In genomic region chrX:110806145-110806544, GRCh38 we compare ENCODE assay signal across 27 cellular contexts. TPM values are rescaled to one million over a fixed set of nuclear protein-coding genes. Genes with fewer than 3 reads are reported as not detected.
DNase-seq lines count a peak whose midpoint lies in the region; ATAC-seq and TF ChIP-seq lines count a peak whose summit lies in the region.
"Had no signal": no experiment of that assay in that cellular context is flagged by ENCODE, and none has a peak within 500 bp of the region (broad histone marks: within the 10 kb centered on the region; RNA-seq: fewer than 3 reads in every experiment).

No MANE protein-coding gene starts in this region.

- no peaks in the 10 kb centered on the region for H3K27me3 ChIP-seq in gastroesophageal sphincter
- H3K27me3 ChIP-seq: upper lobe of left lung had no signal

- no peaks in the 10 kb centered on the region for H3K9me3 Mint-ChIP-seq in HFFc6
- H3K9me3 Mint-ChIP-seq: activated CD4-positive, alpha-beta memory T cell treated with anti-CD3 and anti-CD28 coated beads, Interleukin-2, amount 10 ng/mL, durations not matched to agents 7 days and 5 days; activated T-helper 2 cell treated with anti-CD3 and anti-CD28 coated beads, Interferon-gamma antibody, Interleukin-2, Interleukin-4, amounts not matched to agents 10 μg/mL and 5 μg/mL and 100 μg/mL, durations not matched to agents 14 hours and 24 hours and 36 hours had no signal

- no peak for TF ChIP-seq CTCF in HFFc6 (IDR thresholded peaks at IDR 0.05)
- TF ChIP-seq CTCF in astrocyte of the spinal cord (IDR thresholded peaks at IDR 0.05; ENCODE audit: low read depth, low read length): no peak
- TF ChIP-seq CTCF in gastroesophageal sphincter (IDR thresholded peaks at IDR 0.05): no peak

- H3K4me1 Mint-ChIP-seq in HFFc6 (ENCODE audit: low read depth): peaks cover 31% of the 10 kb centered on the region
- H3K4me1 Mint-ChIP-seq: activated CD4-positive, alpha-beta memory T cell treated with anti-CD3 and anti-CD28 coated beads, Interleukin-2, amount 10 ng/mL, durations not matched to agents 7 days and 5 days; B cell had no signal

- H3K36me3 Mint-ChIP-seq in HFFc6 (ENCODE audit: low read depth): no peaks in the 10 kb centered on the region
- H3K36me3 Mint-ChIP-seq: activated naive CD8-positive, alpha-beta T cell had no signal

- no peak overlapping the region for H3K27ac Mint-ChIP-seq in HFFc6
- H3K27ac Mint-ChIP-seq: activated CD4-positive, alpha-beta memory T cell treated with anti-CD3 and anti-CD28 coated beads, Interleukin-2, amount 10 ng/mL, durations not matched to agents 7 days and 5 days; activated naive CD8-positive, alpha-beta T cell; activated T-helper 2 cell treated with anti-CD3 and anti-CD28 coated beads, Interferon-gamma antibody, Interleukin-2, Interleukin-4, amounts not matched to agents 10 μg/mL and 5 μg/mL and 100 μg/mL, durations not matched to agents 14 hours and 24 hours and 36 hours; B cell had no signal

- TF ChIP-seq POLR2A in gastroesophageal sphincter (IDR thresholded peaks at IDR 0.05): no peak

- H3K27me3 Mint-ChIP-seq in HFFc6 (ENCODE audit: insufficient read depth): no peaks in the 10 kb centered on the region
- H3K27me3 Mint-ChIP-seq: activated CD4-positive, alpha-beta memory T cell treated with anti-CD3 and anti-CD28 coated beads, Interleukin-2, amount 10 ng/mL, durations not matched to agents 7 days and 5 days; activated naive CD8-positive, alpha-beta T cell; B cell had no signal

- peak overlapping the region in 3 of 4 donors; percentile 15 to 45 (median 43) for H3K27ac ChIP-seq in gastroesophageal sphincter
- H3K27ac ChIP-seq: 22Rv1, ascending aorta, epithelial cell of prostate, prostate gland, skin epidermis, upper lobe of left lung had no signal

- no peaks in the 10 kb centered on the region for H3K9me3 ChIP-seq in gastroesophageal sphincter
- H3K9me3 ChIP-seq: ascending aorta, prostate gland, upper lobe of left lung had no signal

- in situ Hi-C loops in astrocyte of the spinal cord (cut with HindIII; ENCODE audit: low sequenced_read_pairs): no loop called here

- peak; percentile 78 for ATAC-seq in gastroesophageal sphincter
- no peak for ATAC-seq in GM18868 (IDR thresholded peaks at IDR 0.05; ENCODE audit: unreplicated experiment)
- no peak for ATAC-seq in GM18517 (IDR thresholded peaks at IDR 0.05; ENCODE audit: unreplicated experiment)
- ATAC-seq: activated CD4-positive, CD25-positive, alpha-beta regulatory T cell treated with anti-CD3 and anti-CD28 coated beads, Interleukin-2, amount 50 U/mL, for 24 hours; GM12878 had no signal

- H3K4me3 ChIP-seq in astrocyte of the spinal cord (ENCODE audit: low read depth, low read length) (no peak overlapping the region), gastroesophageal sphincter (no peak overlapping the region)
- H3K4me3 ChIP-seq: ascending aorta, GM12878, prostate gland, skin epidermis, upper lobe of left lung had no signal

- DNase-seq in AG08395 (ENCODE audit: low spot score): peak; percentile 41
- peak; percentile 66 for DNase-seq in HFFc6
- DNase-seq in astrocyte of the spinal cord (ENCODE audit: low read depth, low spot score): peak; percentile 71
- DNase-seq in NCI-H187 treated with DMSO at 0.1 percent for 48 hours (lab: John Stamatoyannopoulos, UW): no peak
- no peak for DNase-seq in stimulated activated CD4-positive, alpha-beta T cell treated with anti-CD3 and anti-CD28 coated beads, Interleukin-4, amount 100 ng/mL, for 4 hours
- DNase-seq: activated CD4-positive, alpha-beta memory T cell treated with anti-CD3 and anti-CD28 coated beads, Interleukin-2, amount 10 ng/mL, durations not matched to agents 7 days and 5 days; cerebellar nuclear complex; NCI-H1105 treated with DMSO at 0.1 percent for 48 hours; NCI-H2081; NCI-H446 treated with DMSO at 0.1 percent for 48 hours; SHP77; substantia nigra; upper lobe of left lung had no signal

- H3K36me3 ChIP-seq in gastroesophageal sphincter: no peaks in the 10 kb centered on the region
- H3K36me3 ChIP-seq: ascending aorta, prostate gland, upper lobe of left lung had no signal

- TF ChIP-seq EP300 in gastroesophageal sphincter (IDR thresholded peaks at IDR 0.05): no peak

- peaks cover 0 to 27% (median 0%) of the 10 kb centered on the region in 3 donors for H3K4me1 ChIP-seq in gastroesophageal sphincter
- H3K4me1 ChIP-seq: ascending aorta, prostate gland, upper lobe of left lung had no signal

- 41 to 75% methylated on average over 2 to 4 of the region's 4 CpGs for WGBS in gastroesophageal sphincter (ENCODE audit: low coverage in 1 of 2), 2 donors

- H3K4me3 Mint-ChIP-seq in HFFc6: no peak overlapping the region
- H3K4me3 Mint-ChIP-seq: activated CD4-positive, alpha-beta memory T cell treated with anti-CD3 and anti-CD28 coated beads, Interleukin-2, amount 10 ng/mL, durations not matched to agents 7 days and 5 days; activated naive CD8-positive, alpha-beta T cell; B cell had no signal

RNA-seq across cellular contexts. Expression of gene CHRDL1, which starts 10.5 kb away (rescaled TPM):
- 1 to 10 TPM in 4 of 6 experiments, under 1 TPM in 2; 0.47 to 3.0 (median 2.3) TPM for total RNA-seq in HFFc6 (2021; fragmentation: NEBNext Ultra II Directional; extraction: Animal tissue kit (Norgen Biotek cat#: 25700))
- 100 to 1,000 TPM; 154 to 403 (median 281) TPM for total RNA-seq in gastroesophageal sphincter
- total RNA-seq: activated CD4-positive, alpha-beta memory T cell treated with anti-CD3 and anti-CD28 coated beads, Interleukin-2, amount 10 ng/mL, durations not matched to agents 7 days and 5 days; activated T-helper 2 cell treated with anti-CD3 and anti-CD28 coated beads, Interferon-gamma antibody, Interleukin-2, Interleukin-4, amounts not matched to agents 10 μg/mL and 5 μg/mL and 100 μg/mL, durations not matched to agents 14 hours and 24 hours and 36 hours; B cell; lung microvascular endothelial cell had no signal

Comparison
In these comparisons a context has a peak if more than half of its experiments do, and no peak if none do; other contexts are left out.
1. DNase-seq: peak in AG08395 (single experiment), HFFc6 (single experiment) and astrocyte of the spinal cord (single experiment); none in NCI-H187 treated with DMSO at 0.1 percent for 48 hours (single experiment) and stimulated activated CD4-positive, alpha-beta T cell treated with anti-CD3 and anti-CD28 coated beads, Interleukin-4, amount 100 ng/mL, for 4 hours (0 of 2).
2. RNA of gene CHRDL1, which starts 10.5 kb away (total RNA-seq): 154 to 403 TPM in gastroesophageal sphincter; 0.47 to 3.0 TPM in HFFc6; every median in the first group is over 10 times any median in the second.